Comparison of ENCODE assay signal across 26 cellular contexts in genomic region chr1:186780081-186780480, GRCh38.
"Had no signal": no experiment of that assay in that cellular context is flagged by ENCODE, and none has a peak within 500 bp of the region (broad histone marks: within the 10 kb centered on the region; RNA-seq: fewer than 3 reads in every experiment).

No MANE protein-coding gene starts in this region.

- H3K4me3 ChIP-seq: breast epithelium, stomach, suprapubic skin, tibial nerve had no signal

- DNase-seq: activated CD4-positive, alpha-beta T cell treated with anti-CD3 and anti-CD28 coated beads for 4 hours; activated CD4-positive, alpha-beta T cell treated with anti-CD3 and anti-CD28 coated beads, Interleukin-2, amount 50 U/mL, for 48 hours; activated CD4-positive, CD25-positive, alpha-beta regulatory T cell; activated naive CD4-positive, alpha-beta T cell treated with Interleukin-2 at 50 U/mL for 16 hours; activated naive CD8-positive, alpha-beta T cell treated with anti-CD3 and anti-CD28 coated beads, Interleukin-2, amount 10 ng/mL, durations not matched to agents 7 days and 5 days; activated T-cell treated with anti-CD3 and anti-CD28 coated beads, Interleukin-2, amount 50 U/mL, for 48 hours; amniotic stem cell; effector memory CD8-positive, alpha-beta T cell; head of caudate nucleus; hypothalamus; left ventricle myocardium superior; mammary epithelial cell; natural killer cell; small intestine; stimulated activated CD4-positive, alpha-beta T cell treated with anti-CD3 and anti-CD28 coated beads, Interleukin-2, amount 100 ng/mL, for 24 hours; stomach had no signal

- H3K9me3 ChIP-seq: breast epithelium, stomach, suprapubic skin, tibial nerve had no signal

- H3K27ac ChIP-seq: breast epithelium, stomach, suprapubic skin, tibial nerve had no signal

- FAIRE-seq: colon, endothelial cell of umbilical vein, frontal cortex, small intestine, TTC549 had no signal

- ATAC-seq: effector memory CD8-positive, alpha-beta T cell; esophagus mucosa; left ventricle myocardium superior; natural killer cell; sciatic nerve; stimulated activated effector memory CD8-positive, alpha-beta T cell treated with anti-CD3 and anti-CD28 coated beads, Interleukin-12 subunit alpha, Interleukin-12 subunit beta, amount 100 ng/mL, for 72 hours had no signal

- H3K4me1 ChIP-seq: breast epithelium, stomach, tibial nerve had no signal

- H3K27me3 ChIP-seq: breast epithelium, stomach, suprapubic skin, tibial nerve had no signal

- H3K36me3 ChIP-seq: breast epithelium, stomach, suprapubic skin, tibial nerve had no signal
